Comparison of ENCODE assay signal across 8 cellular contexts in the genomic region with DNA sequence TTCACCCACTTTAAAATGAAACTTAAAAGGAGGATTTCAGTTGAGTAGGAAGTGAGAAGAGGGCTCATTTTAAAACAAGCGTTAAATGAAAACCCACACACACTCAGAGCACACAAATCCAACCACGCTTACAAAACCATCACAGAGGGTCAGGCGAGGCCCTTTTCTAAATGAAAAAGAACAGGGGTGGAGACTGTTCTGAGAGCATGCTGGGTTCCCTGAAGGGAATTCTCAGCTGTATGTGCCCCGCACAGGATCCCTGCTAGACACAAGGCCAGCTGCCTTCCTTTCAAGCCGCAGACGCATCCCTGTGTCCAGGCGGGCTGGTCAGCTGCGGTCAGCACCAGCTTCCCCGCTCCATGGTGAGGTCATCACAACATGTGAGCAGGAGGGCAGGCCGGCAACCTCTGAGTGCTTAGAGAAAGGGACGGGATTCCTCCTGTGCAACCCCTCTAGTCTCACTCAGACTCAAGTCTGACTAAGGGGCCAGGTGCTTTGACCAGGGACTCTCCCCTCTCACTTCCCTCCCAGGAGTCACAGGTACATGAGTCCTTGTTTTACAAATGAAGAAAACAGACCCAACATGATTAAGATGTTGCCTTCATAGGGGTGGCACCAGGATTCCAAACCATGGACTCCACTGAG.
DNase-seq lines count a peak whose midpoint lies in the region; ATAC-seq and TF ChIP-seq lines count a peak whose summit lies in the region.

No MANE protein-coding gene starts in this region.

- ATAC-seq in HG03045 (IDR thresholded peaks at IDR 0.05; ENCODE audit: unreplicated experiment) = peak; percentile 43

- H3K4me1 ChIP-seq in BE2C = peaks cover 75% of the 10 kb centered on the region

- H3K4me3 Mint-ChIP-seq in nephron = no peak overlapping the region

- TF ChIP-seq CTCF in nephron (IDR thresholded peaks at IDR 0.05; ENCODE audit: unreplicated experiment in 3 of 3) = no peak
- TF ChIP-seq CTCF in BE2C (IDR thresholded peaks at IDR 0.05; ENCODE audit: low read depth, low read length) = no peak

- POLR2A ChIA-PET in HEK293T (lab: Yijun Ruan, JAX) = interaction anchor here (0.9 kb wide), 1 partner anchor 235 kb away, joined by 3 read pairs; no protein-coding TSS in a partner anchor

- peaks cover 5% of the 10 kb centered on the region for H3K36me3 ChIP-seq in BE2C

- peak overlapping the region; percentile 84 to 95 (median 93) for H3K27ac Mint-ChIP-seq in nephron

- no peak overlapping the region for H3K4me3 ChIP-seq in BE2C (ENCODE audit: low read depth, low read length)

- H3K9me3 Mint-ChIP-seq in nephron = no peaks in the 10 kb centered on the region

- CTCF ChIA-PET in HEK293T (lab: Yijun Ruan, JAX) = interaction anchor here (1.2 kb wide), 1 partner anchor 125 kb away, joined by 3 read pairs; no protein-coding TSS in a partner anchor

- DNase-seq in AG20443 (ENCODE audit: low spot score) (peak; percentile 75), ecto neural progenitor cell (ENCODE audit: low spot score) (peak; percentile 69), NCI-H146 (lab: John Stamatoyannopoulos, UW) (no peak), BE2C (no peak), HEK293T (ENCODE audit: extremely low spot score) (no peak)
- DNase-seq in stimulated activated CD4-positive, alpha-beta T cell treated with anti-CD3 and anti-CD28 coated beads, Interleukin-1b, Interleukin-23, amount 100 ng/mL, for 48 hours = no peak

- H3K27me3 Mint-ChIP-seq in nephron (ENCODE audit: low read depth) = no peaks in the 10 kb centered on the region

- no peaks in the 10 kb centered on the region for H3K36me3 Mint-ChIP-seq in nephron (ENCODE audit: low read depth)

- H3K4me1 Mint-ChIP-seq in nephron = peaks cover 76% of the 10 kb centered on the region

- no peaks in the 10 kb centered on the region for H3K27me3 ChIP-seq in BE2C

- H3K9me3 ChIP-seq in BE2C = no peaks in the 10 kb centered on the region

TF ChIP-seq in HEK293T, 16 proteins besides CTCF, POLR2A, EP300 and RAD21:
- TF ChIP-seq SUZ12 (IDR thresholded peaks at IDR 0.05) = no peak

Comparison
In these comparisons a context has a peak if more than half of its experiments do, and no peak if none do; other contexts are left out.
1. DNase-seq: peak in AG20443 (single experiment) and ecto neural progenitor cell (single experiment); none in NCI-H146 (single experiment), stimulated activated CD4-positive, alpha-beta T cell treated with anti-CD3 and anti-CD28 coated beads, Interleukin-1b, Interleukin-23, amount 100 ng/mL, for 48 hours (single experiment), BE2C (single experiment) and HEK293T (single experiment).